ENCODE assay signal across 1 cellular context in the genomic region with DNA sequence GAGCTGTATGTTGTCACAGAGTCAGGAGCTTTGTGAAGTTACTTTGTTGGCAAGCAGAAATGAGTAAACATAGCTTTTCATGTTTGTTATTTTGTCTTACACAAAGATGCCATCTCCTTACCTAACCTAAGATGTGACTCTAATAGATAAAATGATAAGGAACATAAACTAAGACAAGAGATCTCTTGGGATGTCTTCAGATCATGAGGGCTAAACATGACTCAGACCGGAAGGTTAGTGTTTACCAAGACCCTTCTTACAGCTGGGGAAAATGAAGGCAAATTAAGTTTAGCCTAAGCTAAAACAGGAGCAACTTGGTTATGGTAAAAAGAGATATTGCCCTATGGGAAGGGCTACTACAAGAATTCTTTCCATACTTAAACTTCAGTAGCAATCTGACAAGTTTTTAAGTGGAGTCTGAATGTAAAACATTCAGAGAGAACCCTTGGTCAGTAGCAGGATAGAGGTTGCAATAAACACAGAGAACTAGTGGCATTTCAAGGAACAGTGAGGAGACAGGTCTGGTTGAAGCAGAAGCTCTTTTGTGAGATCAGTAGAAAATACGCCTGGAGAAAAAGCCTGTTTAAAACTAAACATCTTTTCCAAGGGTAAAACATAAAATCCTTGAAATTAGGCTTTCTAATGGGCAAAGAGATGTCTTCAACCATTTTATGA.
TF ChIP-seq lines count a peak whose summit lies in the region.

No MANE protein-coding gene starts in this region.

TF ChIP-seq in GM12878, 131 proteins besides CTCF, POLR2A, EP300 and RAD21 (continued from another document):
- TF ChIP-seq REST (IDR thresholded peaks at IDR 0.05; ENCODE audit: low read depth, low read length) (no peak), SUZ12 (IDR thresholded peaks at IDR 0.05; ENCODE audit: unreplicated experiment) (no peak), BHLHE40 (IDR thresholded peaks at IDR 0.05; ENCODE audit: borderline replicate concordance in 1 of 2, low read depth in 2 of 2, low read length in 1 of 2) (no peak), JUND (IDR thresholded peaks at IDR 0.05; ENCODE audit: low read depth, low read length) (no peak)
TF ChIP-seq in GM12878: peak in this region for 0.
